12 cellular contexts compared by ENCODE assay signal in the genomic region with DNA sequence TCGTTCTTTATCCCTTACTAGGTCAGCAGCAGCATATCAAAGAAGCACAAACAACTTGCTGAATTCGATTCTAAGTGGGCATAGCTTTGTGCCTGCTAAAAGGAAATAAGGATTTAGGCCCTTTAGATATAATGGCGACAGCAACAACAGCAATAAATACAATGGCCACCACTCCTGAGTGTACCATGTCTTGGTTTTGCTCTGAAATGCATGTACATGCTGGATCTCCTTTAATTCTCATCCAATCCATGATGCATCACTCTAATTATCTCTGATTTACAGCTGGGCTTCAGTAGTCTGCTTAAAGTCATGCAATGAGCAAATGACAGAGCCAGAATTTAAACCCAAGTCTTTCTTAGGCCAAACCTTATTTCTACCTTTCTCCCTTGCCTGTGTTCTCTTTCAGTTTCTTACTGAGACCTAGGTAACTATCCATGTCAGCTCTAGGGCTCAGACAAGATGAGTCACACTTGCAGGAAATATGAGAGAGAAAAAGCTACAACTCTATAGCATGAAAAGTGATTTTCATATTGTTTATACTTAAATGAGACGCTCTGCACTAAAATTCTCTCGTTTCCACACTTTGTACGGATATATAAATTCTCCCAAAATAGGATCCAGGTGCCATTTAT.
A peak's percentile ranks its signal among the peaks of the same experiment; 100 is the strongest.
DNase-seq lines count a peak whose midpoint lies in the region; ATAC-seq, FAIRE-seq and TF ChIP-seq lines count a peak whose summit lies in the region.
"Had no signal": no experiment of that assay in that cellular context is flagged by ENCODE, and none has a peak within 500 bp of the region (broad histone marks: within the 10 kb centered on the region; RNA-seq: fewer than 3 reads in every experiment).

No MANE protein-coding gene starts in this region.

- H3K4me1 Mint-ChIP-seq in activated CD4-positive, alpha-beta T cell treated with anti-CD3 and anti-CD28 coated beads for 36 hours, result peaks cover 26% of the 10 kb centered on the region
- H3K4me1 Mint-ChIP-seq in chondrocyte (ENCODE audit: low read depth), result peaks cover 44% of the 10 kb centered on the region

- DNase-seq in activated CD4-positive, alpha-beta T cell treated with anti-CD3 and anti-CD28 coated beads for 36 hours, result no peak
- DNase-seq in activated CD4-positive, alpha-beta T cell treated with anti-CD3 and anti-CD28 coated beads for 4 hours, result no peak
- DNase-seq in HTR-8/SVneo (ENCODE audit: insufficient read length, low spot score) (peak; percentile 45), chondrocyte (ENCODE audit: low spot score) (no peak), smooth muscle cell (lab: John Stamatoyannopoulos, UW; ENCODE audit: unreplicated experiment) (no peak), NAMALWA (ENCODE audit: low spot score) (no peak), posterior vena cava (ENCODE audit: low spot score) (no peak)
- DNase-seq: activated T-cell treated with anti-CD3 and anti-CD28 coated beads for 4 hours, NCI-H187 had no signal

- peak overlapping the region; percentile 3 for H3K27ac Mint-ChIP-seq in activated CD4-positive, alpha-beta T cell treated with anti-CD3 and anti-CD28 coated beads for 36 hours
- peak overlapping the region; percentile 80 for H3K27ac Mint-ChIP-seq in chondrocyte (ENCODE audit: unreplicated experiment)

- peak overlapping the region; percentile 54 for H3K27ac ChIP-seq in smooth muscle cell (ENCODE audit: low read depth)
- H3K27ac ChIP-seq: 22Rv1 had no signal

- no peaks in the 10 kb centered on the region for H3K36me3 ChIP-seq in smooth muscle cell (ENCODE audit: low read depth)

- no peaks in the 10 kb centered on the region for H3K27me3 ChIP-seq in smooth muscle cell (ENCODE audit: low read depth)

- no peaks in the 10 kb centered on the region for H3K9me3 ChIP-seq in smooth muscle cell (replicated peaks; ENCODE audit: low read depth)

- H3K4me3 ChIP-seq in smooth muscle cell, result no peak overlapping the region

- whole genome bisulfite sequencing in smooth muscle cell (ENCODE audit: low lambda C conversion rate), result 58% methylated on average over 6 of the region's 6 CpGs

- peak overlapping the region; percentile 64 for H3K4me2 ChIP-seq in smooth muscle cell

- H3K9ac ChIP-seq in smooth muscle cell (ENCODE audit: low read depth), result no peak overlapping the region

- no peaks in the 10 kb centered on the region for H3K36me3 Mint-ChIP-seq in activated CD4-positive, alpha-beta T cell treated with anti-CD3 and anti-CD28 coated beads for 36 hours (ENCODE audit: low read depth)
- no peaks in the 10 kb centered on the region for H3K36me3 Mint-ChIP-seq in chondrocyte (ENCODE audit: low read depth)

- H3K79me2 ChIP-seq in smooth muscle cell (ENCODE audit: low read depth), result no peaks in the 10 kb centered on the region

- intact Hi-C loops in activated CD4-positive, alpha-beta T cell treated with anti-CD3 and anti-CD28 coated beads for 36 hours (cut with DNase I, micrococcal nuclease), result no loop called here
- intact Hi-C loops in posterior vena cava (cut with DNase I), result no loop called here

- no peak for FAIRE-seq in HTR-8/SVneo (lab: Jason Lieb, UNC)
- FAIRE-seq: endometrium had no signal

- H2AFZ ChIP-seq in smooth muscle cell (ENCODE audit: low read depth), result peak overlapping the region; percentile 48

- peaks cover 9% of the 10 kb centered on the region for H3K4me1 ChIP-seq in smooth muscle cell (ENCODE audit: low read depth)

- CTCF ChIA-PET in activated CD4-positive, alpha-beta T cell treated with anti-CD3 and anti-CD28 coated beads for 36 hours (lab: Charles Lee), result interaction anchor here (0.7 to 0.9 kb wide), 2 partner anchors 33 to 991 kb away, joined by 3 read pairs; no protein-coding TSS in a partner anchor

- TF ChIP-seq CTCF in chondrocyte (IDR thresholded peaks at IDR 0.05) (no peak), smooth muscle cell (IDR thresholded peaks at IDR 0.05; ENCODE audit: borderline replicate concordance, insufficient read depth, poor library complexity, severe bottlenecking) (no peak)

- H4K20me1 ChIP-seq in smooth muscle cell (ENCODE audit: low read depth), result no peaks in the 10 kb centered on the region

- no peaks in the 10 kb centered on the region for H3K9me3 Mint-ChIP-seq in activated CD4-positive, alpha-beta T cell treated with anti-CD3 and anti-CD28 coated beads for 36 hours (ENCODE audit: low read depth)
- no peaks in the 10 kb centered on the region for H3K9me3 Mint-ChIP-seq in chondrocyte (ENCODE audit: low read depth)

- ATAC-seq in activated CD4-positive, alpha-beta T cell treated with anti-CD3 and anti-CD28 coated beads for 36 hours, result peak; percentile 96
- no peak for ATAC-seq in HG03571 (IDR thresholded peaks at IDR 0.05; ENCODE audit: unreplicated experiment)

- peaks cover 7% of the 10 kb centered on the region for H3F3A ChIP-seq in smooth muscle cell (ENCODE audit: low read depth)

- H3K27me3 Mint-ChIP-seq in activated CD4-positive, alpha-beta T cell treated with anti-CD3 and anti-CD28 coated beads for 36 hours, result no peaks in the 10 kb centered on the region
- no peaks in the 10 kb centered on the region for H3K27me3 Mint-ChIP-seq in chondrocyte (ENCODE audit: low read depth)

- POLR2A ChIA-PET in activated CD4-positive, alpha-beta T cell treated with anti-CD3 and anti-CD28 coated beads for 36 hours (lab: Charles Lee), result no interaction called here

- no peak overlapping the region for H3K4me3 Mint-ChIP-seq in activated CD4-positive, alpha-beta T cell treated with anti-CD3 and anti-CD28 coated beads for 36 hours
- no peak overlapping the region for H3K4me3 Mint-ChIP-seq in chondrocyte (ENCODE audit: unreplicated experiment)
